Comparison of ENCODE assay signal across 6 cellular contexts in the genomic region with DNA sequence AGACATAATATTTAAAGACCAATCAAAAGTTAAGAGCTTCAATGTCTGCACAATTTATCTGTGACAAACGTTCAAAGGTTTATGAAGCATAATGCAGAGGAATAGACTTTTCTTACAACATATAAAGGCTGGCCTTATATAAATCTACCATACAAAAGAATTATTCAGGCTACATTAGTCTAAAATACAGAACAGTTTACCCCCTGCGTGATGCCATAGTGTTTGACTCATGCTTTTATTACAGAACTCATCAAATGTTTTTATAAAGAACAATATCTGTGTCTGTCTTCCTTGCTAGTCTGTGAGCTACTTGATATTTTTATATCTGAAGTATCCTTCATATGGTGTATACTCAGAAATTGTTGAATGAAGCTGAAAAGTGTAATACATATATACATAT.
"Had no signal": no experiment of that assay in that cellular context is flagged by ENCODE, and none has a peak within 500 bp of the region (broad histone marks: within the 10 kb centered on the region; RNA-seq: fewer than 3 reads in every experiment).

No MANE protein-coding gene starts in this region.

- H3K4me1 Mint-ChIP-seq: IgD-negative memory B cell had no signal

- H3K4me3 ChIP-seq: K562 had no signal

- ATAC-seq: HepG2, K562 had no signal

- H3K27me3 Mint-ChIP-seq: IgD-negative memory B cell had no signal

- H3K27ac ChIP-seq: HL-60 had no signal

- DNase-seq: IMR-90, KBM-7 had no signal

- H3K4me3 Mint-ChIP-seq: IgD-negative memory B cell had no signal

- H3K27ac Mint-ChIP-seq: IgD-negative memory B cell had no signal

- H3K36me3 Mint-ChIP-seq: IgD-negative memory B cell had no signal
